ENCODE assay signal across 21 cellular contexts in genomic region chr18:74633652-74634352, GRCh38. TPM values are rescaled to one million over a fixed set of nuclear protein-coding genes. Genes with fewer than 3 reads are reported as not detected.
DNase-seq lines count a peak whose midpoint lies in the region; ATAC-seq, FAIRE-seq and TF ChIP-seq lines count a peak whose summit lies in the region.
"Had no signal": no experiment of that assay in that cellular context is flagged by ENCODE, and none has a peak within 500 bp of the region (broad histone marks: within the 10 kb centered on the region; RNA-seq: fewer than 3 reads in every experiment).

No MANE protein-coding gene starts in this region.

- H3K27me3 Mint-ChIP-seq in activated CD4-positive, alpha-beta memory T cell treated with anti-CD3 and anti-CD28 coated beads for 36 hours: no peaks in the 10 kb centered on the region
- H3K27me3 Mint-ChIP-seq in activated CD4-positive, alpha-beta memory T cell treated with anti-CD3 and anti-CD28 coated beads, Interleukin-2, amount 10 ng/mL, durations not matched to agents 7 days and 5 days: no peaks in the 10 kb centered on the region
- H3K27me3 Mint-ChIP-seq in CD4-positive, alpha-beta memory T cell: no peaks in the 10 kb centered on the region
- H3K27me3 Mint-ChIP-seq in activated CD8-positive, alpha-beta T cell treated with anti-CD3 and anti-CD28 coated beads, Interleukin-2, amount 10 ng/mL, durations not matched to agents 7 days and 5 days (ENCODE audit: low read depth): no peaks in the 10 kb centered on the region

- WGBS in lower leg skin, 2 donors: 93 to 94% methylated on average over 13 of the region's 13 CpGs

- TF ChIP-seq CTCF in keratinocyte (optimal IDR thresholded peaks at IDR 0.05 in 1 of 3, IDR thresholded peaks at IDR 0.05 in 1 of 3, conservative IDR thresholded peaks at IDR 0.05 in 1 of 3; ENCODE audit: extremely low read depth in 1 of 3, insufficient read depth in 2 of 3, low read length in 3 of 3): no peak
- TF ChIP-seq CTCF in lower leg skin (IDR thresholded peaks at IDR 0.05): no peak

- ATAC-seq in activated CD8-positive, alpha-beta T cell treated with anti-CD3 and anti-CD28 coated beads, Interleukin-2, amount 10 ng/mL, durations not matched to agents 7 days and 5 days: no peak

- H3K4me1 Mint-ChIP-seq in activated CD4-positive, alpha-beta memory T cell treated with anti-CD3 and anti-CD28 coated beads for 36 hours (ENCODE audit: low read depth): peaks cover 46% of the 10 kb centered on the region
- H3K4me1 Mint-ChIP-seq in activated CD4-positive, alpha-beta memory T cell treated with anti-CD3 and anti-CD28 coated beads, Interleukin-2, amount 10 ng/mL, durations not matched to agents 7 days and 5 days: peaks cover 30% of the 10 kb centered on the region
- peaks cover 27 to 50% (median 40%) of the 10 kb centered on the region in 4 donors for H3K4me1 Mint-ChIP-seq in CD4-positive, alpha-beta memory T cell
- H3K4me1 Mint-ChIP-seq in activated CD8-positive, alpha-beta T cell treated with anti-CD3 and anti-CD28 coated beads, Interleukin-2, amount 10 ng/mL, durations not matched to agents 7 days and 5 days (ENCODE audit: low read depth): peaks cover 28% of the 10 kb centered on the region

- dilution Hi-C loops in keratinocyte (cut with MboI; ENCODE audit: extremely low pct_ligation_motif_present, low sequenced_read_pairs): no loop called here

- H4K20me1 ChIP-seq in keratinocyte (ENCODE audit: control insufficient read depth, extremely low read depth, insufficient read depth, low read length): no peaks in the 10 kb centered on the region

- H2AFZ ChIP-seq in keratinocyte (ENCODE audit: control insufficient read depth, low read length): no peak overlapping the region

- no peak overlapping the region for H3K4me3 Mint-ChIP-seq in activated CD4-positive, alpha-beta memory T cell treated with anti-CD3 and anti-CD28 coated beads for 36 hours
- H3K4me3 Mint-ChIP-seq in activated CD4-positive, alpha-beta memory T cell treated with anti-CD3 and anti-CD28 coated beads, Interleukin-2, amount 10 ng/mL, durations not matched to agents 7 days and 5 days: no peak overlapping the region
- no peak overlapping the region for H3K4me3 Mint-ChIP-seq in CD4-positive, alpha-beta memory T cell
- no peak overlapping the region for H3K4me3 Mint-ChIP-seq in activated CD8-positive, alpha-beta T cell treated with anti-CD3 and anti-CD28 coated beads, Interleukin-2, amount 10 ng/mL, durations not matched to agents 7 days and 5 days
- H3K4me3 Mint-ChIP-seq: nephron had no signal

- DNase-seq in activated CD4-positive, alpha-beta memory T cell treated with anti-CD3 and anti-CD28 coated beads for 36 hours: peak; percentile 58
- DNase-seq in activated CD4-positive, alpha-beta memory T cell treated with anti-CD3 and anti-CD28 coated beads, Interleukin-2, amount 10 ng/mL, durations not matched to agents 7 days and 5 days: no peak
- no peak for DNase-seq in CD4-positive, alpha-beta memory T cell
- DNase-seq in RKO (ENCODE audit: low spot score) (peak; percentile 8), keratinocyte (ENCODE audit: low read depth, low spot score) (no peak), DMS153 (lab: John Stamatoyannopoulos, UW) (no peak), lower leg skin (ENCODE audit: low spot score in 2 of 2) (no peak)
- DNase-seq in activated CD8-positive, alpha-beta T cell treated with anti-CD3 and anti-CD28 coated beads, Interleukin-2, amount 10 ng/mL, durations not matched to agents 7 days and 5 days: no peak
- DNase-seq: activated effector memory CD4-positive, alpha-beta T cell treated with Interleukin-2 at 50 U/mL for 16 hours; foreskin fibroblast; H7; NCI-H187; NCI-H446; posterior cingulate gyrus; small intestine; SW 1271; thyroid gland had no signal

- H3K9ac ChIP-seq in keratinocyte (ENCODE audit: control insufficient read depth, extremely low read depth, insufficient read depth, low read length): no peak overlapping the region

- no peak overlapping the region for H3K27ac ChIP-seq in CD4-positive, alpha-beta memory T cell (ENCODE audit: low read depth, low read length)
- H3K27ac ChIP-seq in keratinocyte (ENCODE audit: control insufficient read depth, insufficient read depth, low read length): no peak overlapping the region
- H3K27ac ChIP-seq: ascending aorta, thyroid gland had no signal

- H3K79me2 ChIP-seq in keratinocyte (ENCODE audit: control insufficient read depth, insufficient read depth, low read length): no peaks in the 10 kb centered on the region

- POLR2A ChIA-PET in activated CD4-positive, alpha-beta memory T cell treated with anti-CD3 and anti-CD28 coated beads for 36 hours (lab: Charles Lee): no interaction called here
- POLR2A ChIA-PET in activated CD4-positive, alpha-beta memory T cell treated with anti-CD3 and anti-CD28 coated beads, Interleukin-2, amount 10 ng/mL, durations not matched to agents 7 days and 5 days (lab: Charles Lee): interaction anchor here (1.4 kb wide), 1 partner anchor 36 kb away, joined by 5 read pairs; the partner anchor contains the start of gene ZNF407
- POLR2A ChIA-PET in CD4-positive, alpha-beta memory T cell (lab: Charles Lee; ENCODE audit: partially characterized antibody): interaction anchor here (5.2 kb wide), 1 partner anchor 36 kb away, joined by 56 read pairs; the partner anchor contains the start of gene ZNF407
- POLR2A ChIA-PET in activated CD8-positive, alpha-beta T cell treated with anti-CD3 and anti-CD28 coated beads, Interleukin-2, amount 10 ng/mL, durations not matched to agents 7 days and 5 days (lab: Charles Lee): interaction anchor here (3.5 kb wide), 1 partner anchor 36 kb away, joined by 23 read pairs; the partner anchor contains the start of gene ZNF407

- no peak overlapping the region for H3K4me3 ChIP-seq in CD4-positive, alpha-beta memory T cell (ENCODE audit: low read length in 2 of 2)
- no peak overlapping the region for H3K4me3 ChIP-seq in keratinocyte (ENCODE audit: control insufficient read depth in 2 of 3, extremely low read depth in 1 of 3, insufficient read depth in 2 of 3, low read depth in 1 of 3, low read length in 3 of 3)
- no peak overlapping the region for H3K4me3 ChIP-seq in lower leg skin (ENCODE audit: low read depth, poor library complexity, severe bottlenecking)
- H3K4me3 ChIP-seq: ascending aorta, thyroid gland had no signal

- CTCF ChIA-PET in activated CD4-positive, alpha-beta memory T cell treated with anti-CD3 and anti-CD28 coated beads for 36 hours (lab: Charles Lee): interaction anchor here (0.5 to 1.1 kb wide), 3 partner anchors 10 to 185 kb away, joined by 3 read pairs; no protein-coding TSS in a partner anchor
- CTCF ChIA-PET in activated CD4-positive, alpha-beta memory T cell treated with anti-CD3 and anti-CD28 coated beads, Interleukin-2, amount 10 ng/mL, durations not matched to agents 7 days and 5 days (lab: Charles Lee): no interaction called here
- CTCF ChIA-PET in CD4-positive, alpha-beta memory T cell (lab: Charles Lee; ENCODE audit: partially characterized antibody): interaction anchor here (3.2 kb wide), 1 partner anchor 10 kb away, joined by 15 read pairs; no protein-coding TSS in a partner anchor
- CTCF ChIA-PET in activated CD8-positive, alpha-beta T cell treated with anti-CD3 and anti-CD28 coated beads, Interleukin-2, amount 10 ng/mL, durations not matched to agents 7 days and 5 days (lab: Charles Lee): interaction anchor here (1.1 to 1.4 kb wide), 2 partner anchors 10 to 11 kb away, joined by 3 read pairs; no protein-coding TSS in a partner anchor

- H3K27ac Mint-ChIP-seq in activated CD4-positive, alpha-beta memory T cell treated with anti-CD3 and anti-CD28 coated beads for 36 hours: peak overlapping the region; percentile 83
- no peak overlapping the region for H3K27ac Mint-ChIP-seq in activated CD4-positive, alpha-beta memory T cell treated with anti-CD3 and anti-CD28 coated beads, Interleukin-2, amount 10 ng/mL, durations not matched to agents 7 days and 5 days
- peak overlapping the region; percentile 25 to 94 (median 81) for H3K27ac Mint-ChIP-seq in CD4-positive, alpha-beta memory T cell
- no peak overlapping the region for H3K27ac Mint-ChIP-seq in activated CD8-positive, alpha-beta T cell treated with anti-CD3 and anti-CD28 coated beads, Interleukin-2, amount 10 ng/mL, durations not matched to agents 7 days and 5 days
- H3K27ac Mint-ChIP-seq: nephron had no signal

- peaks cover 44% of the 10 kb centered on the region for H3K4me1 ChIP-seq in CD4-positive, alpha-beta memory T cell (ENCODE audit: insufficient read depth, low read length)
- peaks cover 11% of the 10 kb centered on the region for H3K4me1 ChIP-seq in keratinocyte (ENCODE audit: control insufficient read depth, extremely low read depth, insufficient read depth, low read length)
- H3K4me1 ChIP-seq: ascending aorta, thyroid gland had no signal

- intact Hi-C loops in activated CD4-positive, alpha-beta memory T cell treated with anti-CD3 and anti-CD28 coated beads for 36 hours (cut with micrococcal nuclease): no loop called here
- intact Hi-C loops in CD4-positive, alpha-beta memory T cell (cut with micrococcal nuclease): no loop called here
- intact Hi-C loops in lower leg skin (cut with DNase I; ENCODE audit: low total_unique reads): no loop called here

- no peaks in the 10 kb centered on the region for H3K9me3 Mint-ChIP-seq in activated CD4-positive, alpha-beta memory T cell treated with anti-CD3 and anti-CD28 coated beads for 36 hours
- no peaks in the 10 kb centered on the region for H3K9me3 Mint-ChIP-seq in activated CD4-positive, alpha-beta memory T cell treated with anti-CD3 and anti-CD28 coated beads, Interleukin-2, amount 10 ng/mL, durations not matched to agents 7 days and 5 days
- H3K9me3 Mint-ChIP-seq in CD4-positive, alpha-beta memory T cell: no peaks in the 10 kb centered on the region
- no peaks in the 10 kb centered on the region for H3K9me3 Mint-ChIP-seq in activated CD8-positive, alpha-beta T cell treated with anti-CD3 and anti-CD28 coated beads, Interleukin-2, amount 10 ng/mL, durations not matched to agents 7 days and 5 days (ENCODE audit: insufficient read depth)
- H3K9me3 Mint-ChIP-seq: nephron had no signal

- no peaks in the 10 kb centered on the region for H3K27me3 ChIP-seq in CD4-positive, alpha-beta memory T cell (ENCODE audit: insufficient read depth, low read length)
- H3K27me3 ChIP-seq in keratinocyte (ENCODE audit: control insufficient read depth, extremely low read depth, insufficient read depth, low read length): no peaks in the 10 kb centered on the region
- H3K27me3 ChIP-seq: ascending aorta, thyroid gland had no signal

- peaks cover 25% of the 10 kb centered on the region for H3K36me3 Mint-ChIP-seq in activated CD4-positive, alpha-beta memory T cell treated with anti-CD3 and anti-CD28 coated beads for 36 hours
- peaks cover 35% of the 10 kb centered on the region for H3K36me3 Mint-ChIP-seq in activated CD4-positive, alpha-beta memory T cell treated with anti-CD3 and anti-CD28 coated beads, Interleukin-2, amount 10 ng/mL, durations not matched to agents 7 days and 5 days (ENCODE audit: low read depth)
- peaks cover 29 to 35% of the 10 kb centered on the region in 2 donors for H3K36me3 Mint-ChIP-seq in CD4-positive, alpha-beta memory T cell
- peaks cover 32% of the 10 kb centered on the region for H3K36me3 Mint-ChIP-seq in activated CD8-positive, alpha-beta T cell treated with anti-CD3 and anti-CD28 coated beads, Interleukin-2, amount 10 ng/mL, durations not matched to agents 7 days and 5 days (ENCODE audit: low read depth)

- H3K9me3 ChIP-seq in CD4-positive, alpha-beta memory T cell (ENCODE audit: control insufficient read depth in 1 of 2, low read length in 2 of 2): no peaks in the 10 kb centered on the region
- no peaks in the 10 kb centered on the region for H3K9me3 ChIP-seq in keratinocyte (ENCODE audit: control insufficient read depth, low read depth, low read length)
- H3K9me3 ChIP-seq: ascending aorta, thyroid gland had no signal

- H3K9me1 ChIP-seq in keratinocyte (ENCODE audit: control insufficient read depth, extremely low read depth, insufficient read depth, low read length): no peaks in the 10 kb centered on the region

- peak; percentile 69 for FAIRE-seq in keratinocyte (lab: Jason Lieb, UNC)
- FAIRE-seq: colon, G401.6, small intestine had no signal

- peak overlapping the region; percentile 18 for H3K4me2 ChIP-seq in keratinocyte (ENCODE audit: control insufficient read depth, extremely low read depth, insufficient read depth, low read depth, low read length)

- H3K36me3 ChIP-seq in CD4-positive, alpha-beta memory T cell (ENCODE audit: insufficient read depth, low read length): no peaks in the 10 kb centered on the region
- peaks cover 4 to 6% of the 10 kb centered on the region in 2 experiments for H3K36me3 ChIP-seq in keratinocyte (ENCODE audit: control insufficient read depth in 2 of 2, extremely low read depth in 1 of 2, insufficient read depth in 2 of 2, low read length in 2 of 2)

- TF ChIP-seq POLR2A in lower leg skin (IDR thresholded peaks at IDR 0.05): no peak

RNA-seq across cellular contexts. Expression of gene ZNF407, which starts 36.1 kb away (rescaled TPM):
- 10 to 100 TPM; 10.0 to 10.5 TPM for total RNA-seq in activated CD4-positive, alpha-beta memory T cell treated with anti-CD3 and anti-CD28 coated beads for 36 hours
- 10 to 100 TPM; 11.7 to 13.4 TPM for total RNA-seq in activated CD4-positive, alpha-beta memory T cell treated with anti-CD3 and anti-CD28 coated beads, Interleukin-2, amount 10 ng/mL, durations not matched to agents 7 days and 5 days
- total RNA-seq in CD4-positive, alpha-beta memory T cell: 10 to 100 TPM; 25.8 to 26.9 TPM
- polyA plus RNA-seq in CD4-positive, alpha-beta memory T cell: 1 to 10 TPM; 1.8 to 4.9 TPM
- 2.8 to 3.8 TPM (median 3.2 TPM) in 3 replicates for polyA plus RNA-seq in keratinocyte
- polyA plus RNA-seq in keratinocyte (2011; ENCODE audit: low read depth): 2.9 TPM
- polyA plus RNA-seq in keratinocyte (2011; cell fraction: cytosol; rRNA removed): 1.9 and 2.3 TPM in 2 replicates
- polyA plus RNA-seq in keratinocyte (2011; cell fraction: nucleus; rRNA removed): 7.4 and 8.0 TPM in 2 replicates
- polyA plus RNA-seq in keratinocyte (2012; ENCODE audit: low replicate concordance): 2.3 and 4.0 TPM in 2 replicates
- 6.8 to 29.1 TPM (median 13.8 TPM) in 3 replicates for polyA minus RNA-seq in keratinocyte
- polyA minus RNA-seq in keratinocyte (2011; cell fraction: cytosol; rRNA and poly(A)+ RNA removed): 8.6 TPM
- polyA minus RNA-seq in keratinocyte (2011; cell fraction: nucleus; rRNA and poly(A)+ RNA removed): 32.9 and 47.6 TPM in 2 replicates
- 10 to 100 TPM; 16.6 to 17.0 TPM for total RNA-seq in activated CD8-positive, alpha-beta T cell treated with anti-CD3 and anti-CD28 coated beads, Interleukin-2, amount 10 ng/mL, durations not matched to agents 7 days and 5 days
- total RNA-seq in lower leg skin: 10 to 100 TPM in 2 of 4 donors, 1 to 10 TPM in 2; 7.0 to 13.9 (median 10.9) TPM

Comparison
In these comparisons a context has a peak if more than half of its experiments do, and no peak if none do; other contexts are left out.
1. DNase-seq: peak in activated CD4-positive, alpha-beta memory T cell treated with anti-CD3 and anti-CD28 coated beads for 36 hours (single experiment) and RKO (single experiment); none in activated CD4-positive, alpha-beta memory T cell treated with anti-CD3 and anti-CD28 coated beads, Interleukin-2, amount 10 ng/mL, durations not matched to agents 7 days and 5 days (single experiment), CD4-positive, alpha-beta memory T cell (0 of 5), keratinocyte (single experiment), activated CD8-positive, alpha-beta T cell treated with anti-CD3 and anti-CD28 coated beads, Interleukin-2, amount 10 ng/mL, durations not matched to agents 7 days and 5 days (single experiment), DMS153 (single experiment) and lower leg skin (0 of 2).
2. H3K27ac Mint-ChIP-seq: peak in activated CD4-positive, alpha-beta memory T cell treated with anti-CD3 and anti-CD28 coated beads for 36 hours (single experiment) and CD4-positive, alpha-beta memory T cell (7 of 7); none in activated CD4-positive, alpha-beta memory T cell treated with anti-CD3 and anti-CD28 coated beads, Interleukin-2, amount 10 ng/mL, durations not matched to agents 7 days and 5 days (single experiment) and activated CD8-positive, alpha-beta T cell treated with anti-CD3 and anti-CD28 coated beads, Interleukin-2, amount 10 ng/mL, durations not matched to agents 7 days and 5 days (single experiment).